ENCODE assay signal across 8 cellular contexts in the genomic region with DNA sequence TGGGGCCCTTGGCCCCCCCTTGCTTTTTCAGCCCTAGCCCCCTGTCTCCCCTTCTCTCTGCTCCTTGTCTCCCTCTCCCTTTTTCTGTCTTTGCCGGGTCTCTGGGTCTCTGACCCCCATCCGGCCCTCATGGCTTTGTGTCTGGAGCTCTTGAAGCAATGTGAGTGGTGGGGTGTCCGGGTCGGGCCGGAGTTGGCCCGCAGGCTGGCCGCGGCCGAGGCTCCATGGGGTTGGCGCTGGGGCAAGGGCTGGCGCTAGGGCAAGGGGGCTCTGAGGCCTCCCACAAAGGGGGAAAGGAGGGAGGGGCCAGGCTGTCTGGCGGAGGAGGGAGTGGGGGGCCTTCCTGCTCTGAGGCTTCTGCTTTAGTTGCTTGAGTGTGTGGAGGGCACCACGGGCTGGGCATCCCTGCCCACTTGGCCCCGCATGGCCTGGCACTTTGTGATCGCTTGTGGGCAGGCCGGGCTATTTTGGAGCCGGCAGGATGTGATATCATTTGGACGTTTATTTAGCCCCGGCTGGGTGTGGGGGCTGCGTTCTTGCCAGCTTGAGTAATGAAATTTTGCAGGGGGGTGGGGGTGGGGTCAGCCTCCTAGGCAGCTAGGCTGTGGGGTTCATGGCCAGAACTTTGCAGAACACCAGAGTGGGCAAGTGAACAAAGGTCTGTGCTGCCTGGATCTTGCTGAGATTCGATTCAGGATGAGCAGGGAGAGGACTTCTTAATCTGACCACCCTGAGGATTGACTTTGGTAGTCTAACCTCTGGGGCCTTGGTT.
DNase-seq lines count a peak whose midpoint lies in the region; ATAC-seq and TF ChIP-seq lines count a peak whose summit lies in the region.

No MANE protein-coding gene starts in this region.

- H3K36me3 ChIP-seq in gastroesophageal sphincter = no peaks in the 10 kb centered on the region

- intact Hi-C loops in activated B cell treated with CpG ODN at 0.5 μM for 24 hours (cut with micrococcal nuclease) = loop anchor here (5.0 to 10.0 kb wide), 3 partner anchors 398 to 1788 kb away; a partner anchor contains a TSS

- ATAC-seq in activated B cell treated with CpG ODN at 0.5 μM for 24 hours (ENCODE audit: low read depth) = no peak
- no peak for ATAC-seq in gastroesophageal sphincter

- no peaks in the 10 kb centered on the region for H3K9me3 Mint-ChIP-seq in activated B cell treated with CpG ODN at 0.5 μM for 24 hours

- POLR2A ChIA-PET in AG04450 (lab: Yijun Ruan, JAX) (interaction anchor here (0.5 to 1.6 kb wide), 3 partner anchors 10 to 81 kb away, joined by 3 to 5 read pairs (median 3); no protein-coding TSS in a partner anchor), activated B cell treated with CpG ODN at 0.5 μM for 24 hours (lab: Charles Lee) (interaction anchor here (0.6 to 2.1 kb wide), 6 partner anchors 9 to 269 kb away, joined by 3 to 11 read pairs (median 3); no protein-coding TSS in a partner anchor)

- H3K4me3 Mint-ChIP-seq in activated B cell treated with CpG ODN at 0.5 μM for 24 hours = peak overlapping the region; percentile 90

- peaks cover 63% of the 10 kb centered on the region for H3K4me1 Mint-ChIP-seq in activated B cell treated with CpG ODN at 0.5 μM for 24 hours

- H3K4me3 ChIP-seq in AG04450 (ENCODE audit: low read depth, low read length) (peak overlapping the region; percentile 92), gastroesophageal sphincter (peak overlapping the region; percentile 74 to 94)

- CTCF ChIA-PET in AG04450 (lab: Charles Lee) (interaction anchor here (1.3 kb wide), 1 partner anchor 470 kb away, joined by 7 read pairs; no protein-coding TSS in a partner anchor), activated B cell treated with CpG ODN at 0.5 μM for 24 hours (lab: Charles Lee) (interaction anchor here (0.6 to 1.0 kb wide), 2 partner anchors 23 to 324 kb away, joined by 3 read pairs; no protein-coding TSS in a partner anchor)

- no peak for TF ChIP-seq CTCF in AG04450 (IDR thresholded peaks at IDR 0.05; ENCODE audit: low read depth, low read length)
- TF ChIP-seq CTCF in activated B cell treated with CpG ODN at 0.5 μM for 24 hours (IDR thresholded peaks at IDR 0.05) = no peak
- no peak for TF ChIP-seq CTCF in gastroesophageal sphincter (IDR thresholded peaks at IDR 0.05)

- no peaks in the 10 kb centered on the region for H3K27me3 Mint-ChIP-seq in activated B cell treated with CpG ODN at 0.5 μM for 24 hours

- H3K27me3 ChIP-seq in AG04450 (ENCODE audit: control insufficient read depth, insufficient read depth, low read length) = no peaks in the 10 kb centered on the region
- H3K27me3 ChIP-seq in gastroesophageal sphincter = no peaks in the 10 kb centered on the region

- no peak for TF ChIP-seq EP300 in gastroesophageal sphincter (IDR thresholded peaks at IDR 0.05)

- DNase-seq in AG04450 (ENCODE audit: low read depth, low spot score) = no peak
- DNase-seq in HCEC 1CT = peak; percentile 54
- peak; percentile 34 for DNase-seq in activated B cell treated with CpG ODN at 0.5 μM for 24 hours
- DNase-seq in occipital lobe (lab: John Stamatoyannopoulos, UW) = peak; percentile 42
- no peak for DNase-seq in DMS114 treated with DMSO at 0.1 percent for 48 hours (lab: John Stamatoyannopoulos, UW; ENCODE audit: unreplicated experiment)
- no peak for DNase-seq in NCI-H1436 treated with DMSO at 0.1 percent for 48 hours (lab: John Stamatoyannopoulos, UW)
- DNase-seq in stimulated activated CD4-positive, alpha-beta T cell treated with anti-CD3 and anti-CD28 coated beads, Interleukin-4, amount 100 ng/mL, for 1 hour = no peak

- 0% methylated on average over 2 of the region's 21 CpGs for WGBS in gastroesophageal sphincter (ENCODE audit: low coverage in 1 of 2), 2 donors

- TF ChIP-seq POLR2A in gastroesophageal sphincter (IDR thresholded peaks at IDR 0.05) = peak; percentile 56 to 58

- no peaks in the 10 kb centered on the region for H3K9me3 ChIP-seq in AG04450 (ENCODE audit: control insufficient read depth, insufficient read depth, low read length)
- H3K9me3 ChIP-seq in gastroesophageal sphincter = no peaks in the 10 kb centered on the region

- peak overlapping the region; percentile 87 for H3K27ac ChIP-seq in AG04450 (ENCODE audit: low read depth, low read length)
- peak overlapping the region; percentile 93 to 100 (median 99) for H3K27ac ChIP-seq in gastroesophageal sphincter

- H3K36me3 Mint-ChIP-seq in activated B cell treated with CpG ODN at 0.5 μM for 24 hours (ENCODE audit: low read depth) = no peaks in the 10 kb centered on the region

- H3K27ac Mint-ChIP-seq in activated B cell treated with CpG ODN at 0.5 μM for 24 hours = peak overlapping the region; percentile 88

- peaks cover 10 to 59% (median 48%) of the 10 kb centered on the region in 3 donors for H3K4me1 ChIP-seq in gastroesophageal sphincter

Comparison
In these comparisons a context has a peak if more than half of its experiments do, and no peak if none do; other contexts are left out.
1. DNase-seq: peak in HCEC 1CT (single experiment), activated B cell treated with CpG ODN at 0.5 μM for 24 hours (single experiment) and occipital lobe (single experiment); none in AG04450 (single experiment), DMS114 treated with DMSO at 0.1 percent for 48 hours (single experiment), NCI-H1436 treated with DMSO at 0.1 percent for 48 hours (single experiment) and stimulated activated CD4-positive, alpha-beta T cell treated with anti-CD3 and anti-CD28 coated beads, Interleukin-4, amount 100 ng/mL, for 1 hour (single experiment).